In the genomic region with DNA sequence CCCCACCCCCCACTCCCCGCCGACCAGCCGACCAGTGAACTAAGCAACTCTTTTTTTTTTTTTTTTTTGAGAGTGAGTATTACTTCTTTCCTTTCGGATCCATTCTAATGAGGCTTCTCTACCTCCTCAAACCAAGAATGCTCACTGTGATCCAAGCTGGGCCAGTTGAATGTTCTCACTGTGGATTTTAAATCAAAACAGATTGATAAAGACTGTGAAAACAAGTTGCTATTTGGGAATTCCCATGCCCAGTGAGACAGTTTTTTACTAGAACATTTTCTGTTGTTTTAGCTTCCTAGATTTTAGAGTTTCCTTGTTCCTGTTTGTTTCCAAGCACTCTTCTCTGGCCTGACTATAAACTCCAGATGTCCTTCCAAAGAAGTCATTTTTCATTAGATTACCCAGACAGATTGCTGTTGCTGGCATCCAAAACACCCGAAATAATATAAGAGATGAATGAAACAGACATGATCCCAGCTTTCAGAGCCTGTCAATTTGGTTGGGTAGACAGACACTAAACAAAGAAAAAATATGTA, we compare ENCODE assay signal across 28 cellular contexts.
DNase-seq lines count a peak whose midpoint lies in the region; ATAC-seq and TF ChIP-seq lines count a peak whose summit lies in the region.
"Had no signal": no experiment of that assay in that cellular context is flagged by ENCODE, and none has a peak within 500 bp of the region (broad histone marks: within the 10 kb centered on the region; RNA-seq: fewer than 3 reads in every experiment).

No MANE protein-coding gene starts in this region.

- WGBS in mesenchymal stem cell, result no CpG with 5 or more reads among the region's 5 CpGs
- 84 to 92% methylated on average over 5 of the region's 5 CpGs for WGBS in thyroid gland, 2 donors

- H3K27ac Mint-ChIP-seq in Calu3 (ENCODE audit: unreplicated experiment), result no peak overlapping the region
- no peak overlapping the region for H3K27ac Mint-ChIP-seq in immature natural killer cell
- H3K27ac Mint-ChIP-seq: activated naive CD4-positive, alpha-beta T cell treated with anti-CD3 and anti-CD28 coated beads, Interleukin-2, amount 50 U/mL, for 24 hours; activated T-helper 17 cell treated with anti-CD3 and anti-CD28 coated beads, Interleukin-2, amount 50 U/mL, for 72 hours; stimulated activated naive CD8-positive, alpha-beta T cell treated with anti-CD3 and anti-CD28 coated beads, Interleukin-15, amount 100 ng/mL, for 72 hours had no signal

- H3K36me3 ChIP-seq in mesenchymal stem cell (ENCODE audit: control insufficient read depth in 1 of 2, insufficient read depth in 2 of 2, low read depth in 1 of 2, low read length in 2 of 2) (peaks cover 0 to 10% of the 10 kb centered on the region in 2 experiments), thyroid gland (no peaks in the 10 kb centered on the region)
- H3K36me3 ChIP-seq: neutrophil, upper lobe of left lung had no signal

- no peak for TF ChIP-seq POLR2A in thyroid gland (IDR thresholded peaks at IDR 0.05)

- ATAC-seq in HG03342 (IDR thresholded peaks at IDR 0.05; ENCODE audit: unreplicated experiment), result no peak
- ATAC-seq: activated CD4-positive, CD25-positive, alpha-beta regulatory T cell treated with anti-CD3 and anti-CD28 coated beads, Interleukin-2, amount 50 U/mL, for 24 hours; left lobe of liver; stimulated activated naive CD8-positive, alpha-beta T cell treated with anti-CD3 and anti-CD28 coated beads, Interleukin-15, amount 100 ng/mL, for 72 hours had no signal

- BruUV-seq in Calu3 (replicated peaks; lab: Mats Ljungman, UMichigan), result no TSS peak

- no peak overlapping the region for H2AFZ ChIP-seq in mesenchymal stem cell (ENCODE audit: low read depth, low read length)

- H2BK120ac ChIP-seq in mesenchymal stem cell (ENCODE audit: low read depth, low read length), result no peak overlapping the region

- H3K27me3 ChIP-seq in mesenchymal stem cell (ENCODE audit: control insufficient read depth in 1 of 2, insufficient read depth in 1 of 2, low read length in 2 of 2), result no peaks in the 10 kb centered on the region
- H3K27me3 ChIP-seq in thyroid gland, result no peaks in the 10 kb centered on the region
- H3K27me3 ChIP-seq: neutrophil, upper lobe of left lung had no signal

- no peak overlapping the region for H2BK12ac ChIP-seq in mesenchymal stem cell (ENCODE audit: low read length in 2 of 2)

- no peak overlapping the region for H4K91ac ChIP-seq in mesenchymal stem cell (ENCODE audit: low read length)

- intact Hi-C loops in thyroid gland (cut with DNase I), result no loop called here
- intact Hi-C loops in Calu3 (cut with micrococcal nuclease; ENCODE audit: unreplicated experiment), result no loop called here

- no peak overlapping the region for H2AK5ac ChIP-seq in mesenchymal stem cell (ENCODE audit: low read length, severe bottlenecking)

- H2BK15ac ChIP-seq in mesenchymal stem cell (ENCODE audit: low read depth, poor library complexity, severe bottlenecking), result no peak overlapping the region

- no peaks in the 10 kb centered on the region for H3K9me3 ChIP-seq in mesenchymal stem cell (ENCODE audit: control insufficient read depth, low read length)
- H3K9me3 ChIP-seq in thyroid gland, result no peaks in the 10 kb centered on the region
- H3K9me3 ChIP-seq: neutrophil, upper lobe of left lung had no signal

- H3K4ac ChIP-seq in mesenchymal stem cell (ENCODE audit: low read depth in 1 of 2, low read length in 2 of 2), result no peak overlapping the region

- H3K9me3 Mint-ChIP-seq in Calu3 (ENCODE audit: low read depth, unreplicated experiment) (peaks cover 4% of the 10 kb centered on the region), immature natural killer cell (no peaks in the 10 kb centered on the region)
- H3K9me3 Mint-ChIP-seq: activated naive CD4-positive, alpha-beta T cell treated with anti-CD3 and anti-CD28 coated beads, Interleukin-2, amount 50 U/mL, for 24 hours had no signal

- TF ChIP-seq CTCF in thyroid gland (IDR thresholded peaks at IDR 0.05) (no peak), Calu3 (IDR thresholded peaks at IDR 0.05; ENCODE audit: unreplicated experiment) (no peak)

- no peak overlapping the region for H3K27ac ChIP-seq in mesenchymal stem cell (ENCODE audit: low read length, poor library complexity, severe bottlenecking)
- peak overlapping the region; percentile 7 to 53 (median 24) for H3K27ac ChIP-seq in thyroid gland
- H3K27ac ChIP-seq: C4-2B, neutrophil had no signal

- no peak overlapping the region for H2BK5ac ChIP-seq in mesenchymal stem cell (ENCODE audit: low read depth, low read length, poor library complexity, severe bottlenecking)

- no peak overlapping the region for H3K18ac ChIP-seq in mesenchymal stem cell (ENCODE audit: low read depth in 1 of 2, low read length in 2 of 2)

- CTCF ChIA-PET in Calu3 (lab: Charles Lee), result no interaction called here

- no peak overlapping the region for H3K23ac ChIP-seq in mesenchymal stem cell (ENCODE audit: low read length in 2 of 2)

- H3K27me3 Mint-ChIP-seq in Calu3 (ENCODE audit: unreplicated experiment) (no peaks in the 10 kb centered on the region), immature natural killer cell (ENCODE audit: low read depth in 3 of 3) (peaks cover 0 to 7% (median 4%) of the 10 kb centered on the region in 3 donors)
- H3K27me3 Mint-ChIP-seq: activated T-helper 17 cell treated with anti-CD3 and anti-CD28 coated beads, Interleukin-2, amount 50 U/mL, for 72 hours; stimulated activated naive CD8-positive, alpha-beta T cell treated with anti-CD3 and anti-CD28 coated beads, Interleukin-15, amount 100 ng/mL, for 72 hours had no signal

- no peaks in the 10 kb centered on the region for H3K36me3 Mint-ChIP-seq in Calu3 (ENCODE audit: insufficient read depth, unreplicated experiment)
- H3K36me3 Mint-ChIP-seq in immature natural killer cell, result no peaks in the 10 kb centered on the region
- H3K36me3 Mint-ChIP-seq: activated naive CD4-positive, alpha-beta T cell treated with anti-CD3 and anti-CD28 coated beads, Interleukin-2, amount 50 U/mL, for 24 hours had no signal

- H3K4me2 ChIP-seq in mesenchymal stem cell (ENCODE audit: low read length, poor library complexity, severe bottlenecking), result no peak overlapping the region

- H4K8ac ChIP-seq in mesenchymal stem cell (ENCODE audit: low read length), result no peak overlapping the region

- no peak overlapping the region for H3K14ac ChIP-seq in mesenchymal stem cell (ENCODE audit: low read length in 2 of 2)

- peak; percentile 28 for DNase-seq in SK-N-DZ (ENCODE audit: low spot score)
- DNase-seq in fibroblast of gingiva (ENCODE audit: low read depth), result peak; percentile 63
- no peak for DNase-seq in mesenchymal stem cell
- DNase-seq in thyroid gland, result no peak
- DNase-seq in Calu3, result no peak
- no peak for DNase-seq in DMS53 (lab: John Stamatoyannopoulos, UW)
- DNase-seq in immature natural killer cell, result no peak
- DNase-seq: activated CD4-positive, alpha-beta T cell treated with anti-CD3 and anti-CD28 coated beads, Interleukin-2, amount 50 U/mL, for 48 hours; activated CD8-positive, alpha-beta memory T cell treated with anti-CD3 and anti-CD28 coated beads, Interleukin-2, amount 50 U/mL, for 4 hours; central memory CD4-positive, alpha-beta T cell; dermis blood vessel endothelial cell; hypothalamus; KG1; NCI-H1436 treated with DMSO at 0.1 percent for 48 hours; NCI-H345; NCI-H748 treated with DMSO at 0.1 percent for 48 hours; small intestine; stimulated activated CD4-positive, alpha-beta T cell treated with anti-CD3 and anti-CD28 coated beads, Interleukin-1b, Interleukin-23, amount 100 ng/mL, for 48 hours; stimulated activated CD8-positive, alpha-beta memory T cell treated with anti-CD3 and anti-CD28 coated beads, Interleukin-4, amount 100 ng/mL, for 48 hours; stimulated activated naive CD8-positive, alpha-beta T cell treated with anti-CD3 and anti-CD28 coated beads, Interleukin-15, amount 100 ng/mL, for 72 hours; upper lobe of left lung had no signal

- no peaks in the 10 kb centered on the region for H3K4me1 ChIP-seq in mesenchymal stem cell (ENCODE audit: control insufficient read depth, insufficient read depth, low read depth, low read length)
- peaks cover 0 to 6% of the 10 kb centered on the region in 2 donors for H3K4me1 ChIP-seq in thyroid gland

- H3K79me1 ChIP-seq in mesenchymal stem cell (replicated peaks; ENCODE audit: low read length, poor library complexity, severe bottlenecking), result no peaks in the 10 kb centered on the region

- H3K9ac ChIP-seq in mesenchymal stem cell (ENCODE audit: low read length), result peak overlapping the region; percentile 85

- H3K4me3 Mint-ChIP-seq in Calu3 (ENCODE audit: low read depth, unreplicated experiment) (no peak overlapping the region), immature natural killer cell (no peak overlapping the region)
- H3K4me3 Mint-ChIP-seq: activated naive CD4-positive, alpha-beta T cell treated with anti-CD3 and anti-CD28 coated beads, Interleukin-2, amount 50 U/mL, for 24 hours; activated T-helper 17 cell treated with anti-CD3 and anti-CD28 coated beads, Interleukin-2, amount 50 U/mL, for 72 hours; stimulated activated naive CD8-positive, alpha-beta T cell treated with anti-CD3 and anti-CD28 coated beads, Interleukin-15, amount 100 ng/mL, for 72 hours had no signal

- no peak overlapping the region for H3K4me3 ChIP-seq in mesenchymal stem cell (ENCODE audit: insufficient read depth in 1 of 2, low read depth in 1 of 2, low read length in 2 of 2)
- H3K4me3 ChIP-seq in thyroid gland (replicated peaks in 1 of 3), result no peak overlapping the region
- H3K4me3 ChIP-seq: upper lobe of left lung had no signal

- H3K4me1 Mint-ChIP-seq in Calu3 (ENCODE audit: low read depth, unreplicated experiment), result no peaks in the 10 kb centered on the region
- H3K4me1 Mint-ChIP-seq in immature natural killer cell, result no peaks in the 10 kb centered on the region
- H3K4me1 Mint-ChIP-seq: activated naive CD4-positive, alpha-beta T cell treated with anti-CD3 and anti-CD28 coated beads, Interleukin-2, amount 50 U/mL, for 24 hours; activated T-helper 17 cell treated with anti-CD3 and anti-CD28 coated beads, Interleukin-2, amount 50 U/mL, for 72 hours; stimulated activated naive CD8-positive, alpha-beta T cell treated with anti-CD3 and anti-CD28 coated beads, Interleukin-15, amount 100 ng/mL, for 72 hours had no signal

Comparison
In these comparisons a context has a peak if more than half of its experiments do, and no peak if none do; other contexts are left out.
1. DNase-seq: peak in SK-N-DZ (single experiment) and fibroblast of gingiva (single experiment); none in mesenchymal stem cell (single experiment), thyroid gland (0 of 2), Calu3 (single experiment), DMS53 (single experiment) and immature natural killer cell (0 of 3).